ENCODE assay signal across 12 cellular contexts in the genomic region with DNA sequence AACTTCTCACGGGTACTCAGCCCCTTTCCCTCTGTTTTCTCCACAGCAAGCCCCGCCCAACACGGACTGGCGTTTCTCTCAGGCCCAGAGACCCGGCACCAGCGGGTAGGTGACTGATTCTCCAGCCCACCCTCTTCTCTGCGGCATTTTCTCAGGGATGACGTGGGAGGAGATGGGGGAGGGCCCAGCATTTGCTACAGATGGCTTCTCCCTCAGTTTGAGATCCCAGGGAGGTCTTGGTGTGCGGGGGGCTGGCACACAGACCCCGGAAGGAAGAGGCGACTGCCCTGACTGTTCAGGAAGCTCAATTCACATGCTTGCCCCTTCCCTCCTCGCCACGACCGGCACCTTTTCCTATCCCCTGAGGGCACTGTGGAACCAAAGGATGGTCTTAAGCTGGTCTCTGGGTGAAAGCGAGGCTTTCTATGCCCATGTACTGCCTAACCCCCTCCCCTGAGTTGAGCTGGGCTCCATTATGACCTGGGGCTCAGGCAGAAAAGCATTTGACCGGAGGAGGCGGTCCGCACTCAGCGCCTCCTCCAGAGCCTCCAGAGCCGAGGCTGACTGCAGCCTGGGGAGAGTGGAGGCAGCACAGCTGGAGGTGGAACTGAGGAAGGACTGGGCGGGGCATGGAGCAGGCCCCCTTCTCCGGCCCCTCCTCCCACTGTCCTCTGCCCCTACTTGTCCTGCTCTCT. TPM values are rescaled to one million over a fixed set of nuclear protein-coding genes. Genes with fewer than 3 reads are reported as not detected.
DNase-seq lines count a peak whose midpoint lies in the region; ATAC-seq and TF ChIP-seq lines count a peak whose summit lies in the region.
"Had no signal": no experiment of that assay in that cellular context is flagged by ENCODE, and none has a peak within 500 bp of the region (broad histone marks: within the 10 kb centered on the region; RNA-seq: fewer than 3 reads in every experiment).

No MANE protein-coding gene starts in this region.

- peaks cover 7% of the 10 kb centered on the region for H3K9me3 Mint-ChIP-seq in nephron
- H3K9me3 Mint-ChIP-seq: activated T-cell treated with anti-CD3 and anti-CD28 coated beads, Interleukin-2, amount 50 U/mL, for 4 hours had no signal

- H3K4me3 Mint-ChIP-seq in nephron: peak overlapping the region; percentile 67 to 79 (median 77)
- H3K4me3 Mint-ChIP-seq: activated T-cell treated with anti-CD3 and anti-CD28 coated beads, Interleukin-2, amount 50 U/mL, for 4 hours had no signal

- no peak overlapping the region for H3K4me3 ChIP-seq in left ventricle myocardium inferior
- peak overlapping the region; percentile 14 for H3K4me3 ChIP-seq in ectodermal cell (ENCODE audit: insufficient read depth, low read depth, low read length)
- H3K4me3 ChIP-seq in vagina: peak overlapping the region in 1 of 2 donors; percentile 27
- H3K4me3 ChIP-seq: prostate gland had no signal

- no peak for DNase-seq in left ventricle myocardium inferior
- no peak for DNase-seq in left ventricle myocardium superior
- DNase-seq in vagina (ENCODE audit: extremely low spot score in 2 of 2): no peak
- DNase-seq in GOT3 (lab: John Stamatoyannopoulos, UW): no peak
- DNase-seq in NCI-H524 treated with DMSO at 0.1 percent for 48 hours (lab: John Stamatoyannopoulos, UW): no peak
- DNase-seq: activated T-cell treated with anti-CD3 and anti-CD28 coated beads, Interleukin-2, amount 50 U/mL, for 4 hours; NCI-H510A had no signal

- whole genome bisulfite sequencing in ectodermal cell, 2 experiments: 9 to 12% methylated on average over 22 of the region's 22 CpGs

- H3K4me1 Mint-ChIP-seq in nephron: peaks cover 50% of the 10 kb centered on the region

- no peaks in the 10 kb centered on the region for H3K27me3 ChIP-seq in left ventricle myocardium inferior (ENCODE audit: low read depth)
- H3K27me3 ChIP-seq in ectodermal cell (ENCODE audit: control insufficient read depth, insufficient read depth, low read length, poor library complexity, severe bottlenecking): no peaks in the 10 kb centered on the region
- no peaks in the 10 kb centered on the region for H3K27me3 ChIP-seq in vagina

- TF ChIP-seq CTCF in left ventricle myocardium inferior (IDR thresholded peaks at IDR 0.05; ENCODE audit: borderline replicate concordance) (no peak), nephron (IDR thresholded peaks at IDR 0.05; ENCODE audit: unreplicated experiment in 3 of 3) (no peak), vagina (IDR thresholded peaks at IDR 0.05) (no peak)

- peaks cover 61% of the 10 kb centered on the region for H3K36me3 Mint-ChIP-seq in nephron (ENCODE audit: low read depth)

- ATAC-seq in left ventricle myocardium superior (no peak), GM18520 (IDR thresholded peaks at IDR 0.05; ENCODE audit: unreplicated experiment) (no peak)
- ATAC-seq: activated T-cell treated with anti-CD3 and anti-CD28 coated beads, Interleukin-2, amount 50 U/mL, for 4 hours had no signal

- TF ChIP-seq POLR2A in vagina (IDR thresholded peaks at IDR 0.05): no peak

- H3K9me3 ChIP-seq in left ventricle myocardium inferior (replicated peaks) (no peaks in the 10 kb centered on the region), ectodermal cell (ENCODE audit: control insufficient read depth, low read length) (no peaks in the 10 kb centered on the region), vagina (no peaks in the 10 kb centered on the region)
- H3K9me3 ChIP-seq: prostate gland had no signal

- H3K4me1 ChIP-seq in left ventricle myocardium inferior: peaks cover 36% of the 10 kb centered on the region
- peaks cover 36% of the 10 kb centered on the region for H3K4me1 ChIP-seq in ectodermal cell (ENCODE audit: control insufficient read depth, insufficient read depth, low read length)
- peaks cover 44% of the 10 kb centered on the region for H3K4me1 ChIP-seq in vagina
- H3K4me1 ChIP-seq: prostate gland had no signal

- H3K27ac ChIP-seq in left ventricle myocardium inferior (replicated peaks) (peak overlapping the region; percentile 23), ectodermal cell (ENCODE audit: insufficient read depth, low read depth, low read length, poor library complexity, severe bottlenecking) (peak overlapping the region; percentile 92), vagina (peak overlapping the region; percentile 60)
- H3K27ac ChIP-seq: prostate gland had no signal

- intact Hi-C loops in left ventricle myocardium inferior (cut with micrococcal nuclease) (no loop called here), left ventricle myocardium superior (cut with micrococcal nuclease) (no loop called here), vagina (cut with DNase I) (no loop called here)

- H3K27ac Mint-ChIP-seq in nephron: peak overlapping the region; percentile 96 to 98 (median 96)

- no peaks in the 10 kb centered on the region for H3K27me3 Mint-ChIP-seq in nephron (ENCODE audit: low read depth)

- H3K36me3 ChIP-seq in left ventricle myocardium inferior (peaks cover 62% of the 10 kb centered on the region), ectodermal cell (ENCODE audit: control insufficient read depth, insufficient read depth, low read length) (peaks cover 21% of the 10 kb centered on the region), vagina (peaks cover 0 to 3% of the 10 kb centered on the region in 2 donors)
- H3K36me3 ChIP-seq: prostate gland had no signal

RNA-seq across cellular contexts. Expression of gene PCDHGC5, which starts 6.0 kb away (rescaled TPM):
- total RNA-seq in left ventricle myocardium inferior (2.9 TPM), left ventricle myocardium superior (3.2 TPM), vagina (3.4 TPM)
- 2.1 TPM for polyA plus RNA-seq in ectodermal cell (2013, experiment 1 of 4)
- 2.1 TPM for polyA plus RNA-seq in ectodermal cell (2013, experiment 2 of 4)
- 1.5 TPM for polyA plus RNA-seq in ectodermal cell (2013, experiment 3 of 4)
- polyA plus RNA-seq in ectodermal cell (2013, experiment 4 of 4): 2.0 TPM
- total RNA-seq: activated T-cell treated with anti-CD3 and anti-CD28 coated beads, Interleukin-2, amount 50 U/mL, for 4 hours had no signal

RNA-seq across cellular contexts. Expression of gene PCDHGC4, which starts 10.1 kb away (rescaled TPM):
- total RNA-seq in left ventricle myocardium inferior: 1.8 TPM
- total RNA-seq in left ventricle myocardium superior: 2.5 TPM
- polyA plus RNA-seq in ectodermal cell (2013, experiment 1 of 4): 28.9 TPM
- polyA plus RNA-seq in ectodermal cell (2013, experiment 2 of 4): 29.9 TPM
- 21.9 TPM for polyA plus RNA-seq in ectodermal cell (2013, experiment 3 of 4)
- 24.8 TPM for polyA plus RNA-seq in ectodermal cell (2013, experiment 4 of 4)
- total RNA-seq in vagina: 4.9 TPM
- total RNA-seq: A172; activated T-cell treated with anti-CD3 and anti-CD28 coated beads, Interleukin-2, amount 50 U/mL, for 4 hours had no signal

RNA-seq across cellular contexts. Expression of gene PCDHGC3, which starts 19.1 kb away (rescaled TPM):
- total RNA-seq in left ventricle myocardium inferior: 15.6 TPM
- 13.4 TPM for total RNA-seq in left ventricle myocardium superior
- 138 TPM for polyA plus RNA-seq in ectodermal cell (2013, experiment 1 of 4)
- 131 TPM for polyA plus RNA-seq in ectodermal cell (2013, experiment 2 of 4)
- 80.2 TPM for polyA plus RNA-seq in ectodermal cell (2013, experiment 3 of 4)
- 96.7 TPM for polyA plus RNA-seq in ectodermal cell (2013, experiment 4 of 4)
- total RNA-seq in vagina: 78.3 TPM

Comparison
In these comparisons a context has a peak if more than half of its experiments do, and no peak if none do; other contexts are left out.
1. H3K27ac ChIP-seq: peak in every context shown above with its lines; median percentile 92 in ectodermal cell; 60 in vagina; 23 in left ventricle myocardium inferior.